In genomic region chr11:64290352-64290751, GRCh38 we compare ENCODE assay signal across 22 cellular contexts. TPM values are rescaled to one million over a fixed set of nuclear protein-coding genes. Genes with fewer than 3 reads are reported as not detected.
DNase-seq lines count a peak whose midpoint lies in the region; ATAC-seq, FAIRE-seq and TF ChIP-seq lines count a peak whose summit lies in the region.
"Had no signal": no experiment of that assay in that cellular context is flagged by ENCODE, and none has a peak within 500 bp of the region (broad histone marks: within the 10 kb centered on the region; RNA-seq: fewer than 3 reads in every experiment).

No MANE protein-coding gene starts in this region.

- TF ChIP-seq CTCF in mesothelial cell of epicardium (IDR thresholded peaks at IDR 0.05; ENCODE audit: unreplicated experiment) (no peak), Peyer's patch (IDR thresholded peaks at IDR 0.05) (no peak)

- H3K27me3 ChIP-seq in Peyer's patch: peaks cover 0 to 35% of the 10 kb centered on the region in 2 donors

- POLR2A ChIA-PET in activated naive CD8-positive, alpha-beta T cell treated with anti-CD3 and anti-CD28 coated beads, Interleukin-2, amount 10 ng/mL, durations not matched to agents 7 days and 5 days (lab: Charles Lee): interaction anchor here (0.5 to 2.3 kb wide), 4 partner anchors 14 to 101 kb away, joined by 3 to 9 read pairs (median 4); no protein-coding TSS in a partner anchor

- DNase-seq in activated T-cell treated with anti-CD3 and anti-CD28 coated beads, Interleukin-2, amount 50 U/mL, for 72 hours: no peak
- DNase-seq in activated T-cell treated with anti-CD3 and anti-CD28 coated beads for 4 hours (no peak), mesothelial cell of epicardium (ENCODE audit: low spot score in 2 of 2, unreplicated experiment in 2 of 2) (no peak), GM12891 (ENCODE audit: insufficient read length, low spot score) (no peak), Peyer's patch (no peak)
- no peak for DNase-seq in activated naive CD8-positive, alpha-beta T cell treated with anti-CD3 and anti-CD28 coated beads, Interleukin-2, amount 10 ng/mL, durations not matched to agents 7 days and 5 days
- DNase-seq in stimulated activated naive B cell treated with anti-CD40 and anti-IgM and Interleukin-4, amounts not matched to agents 10 μg/mL and 1 μg/mL and 100 μg/mL, for 72 hours: no peak
- DNase-seq: activated CD4-positive, alpha-beta T cell treated with anti-CD3 and anti-CD28 coated beads, Interleukin-2, amount 50 U/mL, for 48 hours; activated naive CD4-positive, alpha-beta T cell; DMS 273 treated with DMSO at 0.1 percent for 48 hours; effector memory CD4-positive, alpha-beta T cell; NCI-H1694; Right ventricle myocardium superior; uterus had no signal

- FAIRE-seq in GM12891 (lab: Jason Lieb, UNC): no peak
- FAIRE-seq: K562 had no signal

- TF ChIP-seq POLR2A in GM12891 (IDR thresholded peaks at IDR 0.05; ENCODE audit: low read depth, low read length): no peak
- TF ChIP-seq POLR2A in GM18505 (IDR thresholded peaks at IDR 0.05; ENCODE audit: borderline replicate concordance, extremely low read depth, insufficient read depth, insufficient read length): no peak
- no peak for TF ChIP-seq POLR2A in Peyer's patch (IDR thresholded peaks at IDR 0.05)

- peak overlapping the region; percentile 43 for H3K27ac Mint-ChIP-seq in activated T-cell treated with anti-CD3 and anti-CD28 coated beads, Interleukin-2, amount 50 U/mL, for 72 hours
- no peak overlapping the region for H3K27ac Mint-ChIP-seq in activated naive CD8-positive, alpha-beta T cell treated with anti-CD3 and anti-CD28 coated beads, Interleukin-2, amount 10 ng/mL, durations not matched to agents 7 days and 5 days
- H3K27ac Mint-ChIP-seq in mesothelial cell of epicardium: no peak overlapping the region
- peak overlapping the region; percentile 62 for H3K27ac Mint-ChIP-seq in stimulated activated naive B cell treated with anti-CD40 and anti-IgM and Interleukin-4, amounts not matched to agents 10 μg/mL and 1 μg/mL and 100 μg/mL, for 72 hours

- peaks cover 10% of the 10 kb centered on the region for H3K4me1 Mint-ChIP-seq in activated T-cell treated with anti-CD3 and anti-CD28 coated beads, Interleukin-2, amount 50 U/mL, for 72 hours (ENCODE audit: low read depth)
- peaks cover 7% of the 10 kb centered on the region for H3K4me1 Mint-ChIP-seq in activated naive CD8-positive, alpha-beta T cell treated with anti-CD3 and anti-CD28 coated beads, Interleukin-2, amount 10 ng/mL, durations not matched to agents 7 days and 5 days
- peaks cover 18% of the 10 kb centered on the region for H3K4me1 Mint-ChIP-seq in mesothelial cell of epicardium
- H3K4me1 Mint-ChIP-seq in stimulated activated naive B cell treated with anti-CD40 and anti-IgM and Interleukin-4, amounts not matched to agents 10 μg/mL and 1 μg/mL and 100 μg/mL, for 72 hours: peaks cover 18 to 35% of the 10 kb centered on the region in 2 donors

- no peak overlapping the region for H3K4me3 ChIP-seq in Peyer's patch
- H3K4me3 ChIP-seq: BLaER1 treated with 17β-estradiol and CSF1 and Interleukin-3, amounts not matched to agents 10 nM and 100 nM; K562; suprapubic skin; uterus had no signal

- no peaks in the 10 kb centered on the region for H3K9me3 Mint-ChIP-seq in activated T-cell treated with anti-CD3 and anti-CD28 coated beads, Interleukin-2, amount 50 U/mL, for 72 hours
- no peaks in the 10 kb centered on the region for H3K9me3 Mint-ChIP-seq in activated naive CD8-positive, alpha-beta T cell treated with anti-CD3 and anti-CD28 coated beads, Interleukin-2, amount 10 ng/mL, durations not matched to agents 7 days and 5 days
- no peaks in the 10 kb centered on the region for H3K9me3 Mint-ChIP-seq in mesothelial cell of epicardium
- H3K9me3 Mint-ChIP-seq in stimulated activated naive B cell treated with anti-CD40 and anti-IgM and Interleukin-4, amounts not matched to agents 10 μg/mL and 1 μg/mL and 100 μg/mL, for 72 hours: no peaks in the 10 kb centered on the region

- peaks cover 0 to 27% (median 16%) of the 10 kb centered on the region in 4 donors for H3K4me1 ChIP-seq in Peyer's patch

- peak overlapping the region; percentile 73 to 79 for H3K4me3 Mint-ChIP-seq in activated T-cell treated with anti-CD3 and anti-CD28 coated beads, Interleukin-2, amount 50 U/mL, for 72 hours
- peak overlapping the region; percentile 28 for H3K4me3 Mint-ChIP-seq in activated naive CD8-positive, alpha-beta T cell treated with anti-CD3 and anti-CD28 coated beads, Interleukin-2, amount 10 ng/mL, durations not matched to agents 7 days and 5 days
- H3K4me3 Mint-ChIP-seq in mesothelial cell of epicardium: peak overlapping the region; percentile 70
- H3K4me3 Mint-ChIP-seq in stimulated activated naive B cell treated with anti-CD40 and anti-IgM and Interleukin-4, amounts not matched to agents 10 μg/mL and 1 μg/mL and 100 μg/mL, for 72 hours: peak overlapping the region; percentile 53 to 66

- H3K27ac ChIP-seq in Peyer's patch: no peak overlapping the region
- H3K27ac ChIP-seq: BLaER1 treated with 17β-estradiol and CSF1 and Interleukin-3, amounts not matched to agents 10 nM and 100 nM; suprapubic skin; uterus had no signal

- no peaks in the 10 kb centered on the region for H3K9me3 ChIP-seq in Peyer's patch
- H3K9me3 ChIP-seq: BLaER1 treated with 17β-estradiol and CSF1 and Interleukin-3, amounts not matched to agents 10 nM and 100 nM; suprapubic skin; uterus had no signal

- no peak for ATAC-seq in activated T-cell treated with anti-CD3 and anti-CD28 coated beads, Interleukin-2, amount 50 U/mL, for 72 hours (replicated peaks in 1 of 2)
- no peak for ATAC-seq in activated naive CD8-positive, alpha-beta T cell treated with anti-CD3 and anti-CD28 coated beads, Interleukin-2, amount 10 ng/mL, durations not matched to agents 7 days and 5 days (ENCODE audit: low read depth)
- ATAC-seq in stimulated activated naive B cell treated with anti-CD40 and anti-IgM and Interleukin-4, amounts not matched to agents 10 μg/mL and 1 μg/mL and 100 μg/mL, for 72 hours (replicated peaks): no peak
- no peak for ATAC-seq in GM18505 (IDR thresholded peaks at IDR 0.05; ENCODE audit: unreplicated experiment)
- ATAC-seq: K562 had no signal

- H3K27me3 Mint-ChIP-seq in activated T-cell treated with anti-CD3 and anti-CD28 coated beads, Interleukin-2, amount 50 U/mL, for 72 hours (ENCODE audit: low read depth): peaks cover 36% of the 10 kb centered on the region
- peaks cover 43% of the 10 kb centered on the region for H3K27me3 Mint-ChIP-seq in activated naive CD8-positive, alpha-beta T cell treated with anti-CD3 and anti-CD28 coated beads, Interleukin-2, amount 10 ng/mL, durations not matched to agents 7 days and 5 days
- peaks cover 56% of the 10 kb centered on the region for H3K27me3 Mint-ChIP-seq in mesothelial cell of epicardium (ENCODE audit: low read depth)
- peaks cover 31 to 37% of the 10 kb centered on the region in 2 donors for H3K27me3 Mint-ChIP-seq in stimulated activated naive B cell treated with anti-CD40 and anti-IgM and Interleukin-4, amounts not matched to agents 10 μg/mL and 1 μg/mL and 100 μg/mL, for 72 hours

- H3K36me3 Mint-ChIP-seq in activated T-cell treated with anti-CD3 and anti-CD28 coated beads, Interleukin-2, amount 50 U/mL, for 72 hours (ENCODE audit: insufficient read depth in 2 of 2): peaks cover 4 to 5% of the 10 kb centered on the region in 2 donors
- no peaks in the 10 kb centered on the region for H3K36me3 Mint-ChIP-seq in activated naive CD8-positive, alpha-beta T cell treated with anti-CD3 and anti-CD28 coated beads, Interleukin-2, amount 10 ng/mL, durations not matched to agents 7 days and 5 days
- peaks cover 8% of the 10 kb centered on the region for H3K36me3 Mint-ChIP-seq in mesothelial cell of epicardium
- H3K36me3 Mint-ChIP-seq in stimulated activated naive B cell treated with anti-CD40 and anti-IgM and Interleukin-4, amounts not matched to agents 10 μg/mL and 1 μg/mL and 100 μg/mL, for 72 hours: peaks cover 3 to 15% of the 10 kb centered on the region in 2 donors

- H3K36me3 ChIP-seq in Peyer's patch: no peaks in the 10 kb centered on the region
- H3K36me3 ChIP-seq: BLaER1 treated with 17β-estradiol and CSF1 and Interleukin-3, amounts not matched to agents 10 nM and 100 nM; uterus had no signal

RNA-seq across cellular contexts. Expression of gene KCNK4, which starts 0.8 kb away (rescaled TPM):
- under 1 TPM in 1 of 2 donors, not detected in 1; 0.35 TPM for total RNA-seq in activated T-cell treated with anti-CD3 and anti-CD28 coated beads, Interleukin-2, amount 50 U/mL, for 72 hours
- not detected for total RNA-seq in activated naive CD8-positive, alpha-beta T cell treated with anti-CD3 and anti-CD28 coated beads, Interleukin-2, amount 10 ng/mL, durations not matched to agents 7 days and 5 days
- 0.22 to 0.58 TPM (median 0.27 TPM) in 3 replicates for total RNA-seq in mesothelial cell of epicardium
- 0.06 TPM for polyA plus RNA-seq in GM12891 (2012; ENCODE audit: low read depth, missing spikeins)
- total RNA-seq in Peyer's patch: not detected
- total RNA-seq: glomerular endothelial cell, H4, K562, Right ventricle myocardium superior, suprapubic skin had no signal
- polyA plus RNA-seq: K562 had no signal

RNA-seq across cellular contexts. Expression of gene GPR137, which starts 4.7 kb away (rescaled TPM):
- total RNA-seq in activated T-cell treated with anti-CD3 and anti-CD28 coated beads, Interleukin-2, amount 50 U/mL, for 72 hours: 10 to 100 TPM; 57.1 to 67.4 TPM
- total RNA-seq in activated naive CD8-positive, alpha-beta T cell treated with anti-CD3 and anti-CD28 coated beads, Interleukin-2, amount 10 ng/mL, durations not matched to agents 7 days and 5 days: 10 to 100 TPM; 31.3 to 32.7 TPM
- total RNA-seq in mesothelial cell of epicardium: 43.8 to 45.1 TPM (median 44.6 TPM) in 3 replicates
- 25.1 TPM for polyA plus RNA-seq in GM12891 (2012; ENCODE audit: low read depth, missing spikeins)
- 10 to 100 TPM in 3 of 4 donors, 1 to 10 TPM in 1; 5.8 to 49.7 (median 26.3) TPM for total RNA-seq in Peyer's patch

RNA-seq across cellular contexts. Expression of gene BAD, which starts 5.9 kb away (rescaled TPM):
- 10 to 100 TPM; 35.2 to 35.7 TPM for total RNA-seq in activated T-cell treated with anti-CD3 and anti-CD28 coated beads, Interleukin-2, amount 50 U/mL, for 72 hours
- 10 to 100 TPM; 32.9 to 35.8 TPM for total RNA-seq in activated naive CD8-positive, alpha-beta T cell treated with anti-CD3 and anti-CD28 coated beads, Interleukin-2, amount 10 ng/mL, durations not matched to agents 7 days and 5 days
- total RNA-seq in mesothelial cell of epicardium (50.2 to 53.1 TPM (median 52.2 TPM) in 3 replicates), Peyer's patch (10 to 100 TPM; 57.4 to 91.8 (median 63.7) TPM)
- 37.3 TPM for polyA plus RNA-seq in GM12891 (2012; ENCODE audit: low read depth, missing spikeins)

RNA-seq across cellular contexts. Expression of gene CATSPERZ, which starts 9.8 kb away (rescaled TPM):
- 1 to 10 TPM in 1 of 2 donors, under 1 TPM in 1; 0.53 to 1.1 TPM for total RNA-seq in activated T-cell treated with anti-CD3 and anti-CD28 coated beads, Interleukin-2, amount 50 U/mL, for 72 hours
- total RNA-seq in activated naive CD8-positive, alpha-beta T cell treated with anti-CD3 and anti-CD28 coated beads, Interleukin-2, amount 10 ng/mL, durations not matched to agents 7 days and 5 days: not detected
- 0.47 TPM in 1 of 3 replicates, not detected in the others for total RNA-seq in mesothelial cell of epicardium
- polyA plus RNA-seq in GM12891 (2012; ENCODE audit: low read depth, missing spikeins): not detected
- total RNA-seq in Peyer's patch: 1 to 10 TPM in 1 of 4 donors, not detected in 3; 9.9 TPM
- total RNA-seq: A673, cerebellum, glomerular endothelial cell, H4, Right ventricle myocardium superior, suprapubic skin, uterus had no signal

RNA-seq across cellular contexts. Expression of gene ESRRA, which starts 15.0 kb away (rescaled TPM):
- 10 to 100 TPM; 40.5 to 42.4 TPM for total RNA-seq in activated T-cell treated with anti-CD3 and anti-CD28 coated beads, Interleukin-2, amount 50 U/mL, for 72 hours
- 10 to 100 TPM; 33.9 to 35.1 TPM for total RNA-seq in activated naive CD8-positive, alpha-beta T cell treated with anti-CD3 and anti-CD28 coated beads, Interleukin-2, amount 10 ng/mL, durations not matched to agents 7 days and 5 days
- total RNA-seq in mesothelial cell of epicardium: 23.2 to 26.6 TPM (median 26.4 TPM) in 3 replicates
- 11.5 TPM for polyA plus RNA-seq in GM12891 (2012; ENCODE audit: low read depth, missing spikeins)
- 100 to 1,000 TPM; 151 to 460 (median 341) TPM for total RNA-seq in Peyer's patch

Comparison
In these comparisons a context has a peak if more than half of its experiments do, and no peak if none do; other contexts are left out.
1. H3K27ac Mint-ChIP-seq: peak in activated T-cell treated with anti-CD3 and anti-CD28 coated beads, Interleukin-2, amount 50 U/mL, for 72 hours (single experiment) and stimulated activated naive B cell treated with anti-CD40 and anti-IgM and Interleukin-4, amounts not matched to agents 10 μg/mL and 1 μg/mL and 100 μg/mL, for 72 hours (single experiment); none in activated naive CD8-positive, alpha-beta T cell treated with anti-CD3 and anti-CD28 coated beads, Interleukin-2, amount 10 ng/mL, durations not matched to agents 7 days and 5 days (single experiment) and mesothelial cell of epicardium (single experiment).
2. Peak in every context shown above with its lines, with median percentiles within 50 percentile points of each other: H3K4me3 Mint-ChIP-seq.